In the genomic region with DNA sequence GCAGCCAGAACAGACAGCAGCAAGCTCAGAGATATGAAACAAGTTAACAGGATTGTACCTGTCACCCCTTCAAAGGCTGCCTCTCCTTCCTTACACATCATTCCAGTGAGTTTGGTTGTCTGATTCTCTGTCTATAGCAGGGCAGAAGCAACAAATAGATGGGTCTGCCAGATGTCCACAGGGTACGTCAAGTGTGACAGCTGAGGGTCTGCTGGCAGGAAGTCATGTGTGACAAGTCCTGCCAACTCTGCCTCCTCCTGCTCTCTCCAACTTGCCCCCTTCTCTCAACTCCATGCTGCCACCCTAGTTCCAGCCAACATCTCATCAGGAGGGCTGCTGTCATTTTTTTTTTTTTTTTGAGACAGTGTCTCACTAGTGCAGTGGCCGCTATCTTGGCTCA, we compare ENCODE assay signal across 20 cellular contexts.
A peak's percentile ranks its signal among the peaks of the same experiment; 100 is the strongest.
DNase-seq lines count a peak whose midpoint lies in the region; ATAC-seq, FAIRE-seq and TF ChIP-seq lines count a peak whose summit lies in the region.
"Had no signal": no experiment of that assay in that cellular context is flagged by ENCODE, and none has a peak within 500 bp of the region (broad histone marks: within the 10 kb centered on the region; RNA-seq: fewer than 3 reads in every experiment).

No MANE protein-coding gene starts in this region.

- no peak overlapping the region for H3K56ac ChIP-seq in H1 (replicated peaks; ENCODE audit: insufficient read length, low read depth, low read length)

- TF ChIP-seq CTCF in H1 (IDR thresholded peaks at IDR 0.05; ENCODE audit: control extremely low read depth in 1 of 3, insufficient read depth in 1 of 3, low read depth in 1 of 3, low read length in 3 of 3) (no peak), uterus (IDR thresholded peaks at IDR 0.05) (no peak)

- no peak overlapping the region for H2AFZ ChIP-seq in H1 (ENCODE audit: low read length)

- DNase-seq in cardiac septum (ENCODE audit: low spot score) (peak; percentile 5), right cardiac atrium (no peak), NCI-H1694 (lab: John Stamatoyannopoulos, UW) (peak; percentile 42), H1 (ENCODE audit: low read depth in 1 of 2, low spot score in 2 of 2) (no peak), G401 (ENCODE audit: low spot score) (no peak), uterus (no peak)
- DNase-seq in NK-92 treated with Interleukin-12 subunit alpha and Interleukin-12 subunit beta, amount 100 ng/mL, for 24 hours (lab: John Stamatoyannopoulos, UW) = no peak
- DNase-seq: CD4-positive, CD25-positive, alpha-beta regulatory T cell; GOT3; KBM-7; NCI-H1417 treated with DMSO at 0.1 percent for 48 hours; NCI-H1930; NCI-H748 treated with DMSO at 0.1 percent for 48 hours; T-helper 1 cell had no signal

- WGBS in right cardiac atrium = 72% methylated on average over 2 of the region's 2 CpGs
- WGBS in H1 (ENCODE audit: extremely low coverage in 1 of 2, insufficient coverage in 1 of 2, insufficient read length in 1 of 2, insufficient replicate concordance in 2 of 2, low coverage in 1 of 2, low lambda C conversion rate in 2 of 2, missing lambda C conversion rate in 1 of 2), 2 experiments = 87% methylated on average over 2 of the region's 2 CpGs; no CpG with 5 or more reads in 1 of the 2 experiments

- TF ChIP-seq POLR2A in H1 (IDR thresholded peaks at IDR 0.05; ENCODE audit: control extremely low read depth in 1 of 2, low read depth in 2 of 2, low read length in 2 of 2) (no peak), uterus (IDR thresholded peaks at IDR 0.05) (no peak)

- intact Hi-C loops in cardiac septum (cut with DNase I) = no loop called here
- intact Hi-C loops in right cardiac atrium (cut with DNase I) = no loop called here
- intact Hi-C loops in uterus (cut with DNase I; ENCODE audit: low total_unique reads) = no loop called here

- no peak overlapping the region for H3K4ac ChIP-seq in H1 (replicated peaks; ENCODE audit: insufficient read length, low read depth, low read length)

- no peak overlapping the region for H4K91ac ChIP-seq in H1 (replicated peaks; ENCODE audit: insufficient read length, low read length)

- no peak overlapping the region for H2BK120ac ChIP-seq in H1 (replicated peaks; ENCODE audit: low read depth, low read length)

- CTCF ChIA-PET in H1 (lab: Charles Lee; ENCODE audit: partially characterized antibody) = interaction anchor here (0.7 to 1.7 kb wide), 9 partner anchors 14 to 52 kb away, joined by 3 to 5 read pairs (median 3); no protein-coding TSS in a partner anchor

- no peak overlapping the region for H2BK15ac ChIP-seq in H1 (ENCODE audit: low read length)

- H3K4me1 ChIP-seq in right cardiac atrium (ENCODE audit: control insufficient read depth, insufficient read depth, low read length) (peaks cover 4% of the 10 kb centered on the region), H1 (replicated peaks in 1 of 4; ENCODE audit: control insufficient read depth in 3 of 4, insufficient read depth in 4 of 4, low read length in 3 of 4) (peaks cover 0 to 3% (median 1%) of the 10 kb centered on the region in 4 experiments; a peak in 2 of 7 replicates), uterus (no peaks in the 10 kb centered on the region)
- H3K4me1 ChIP-seq: SJSA1 had no signal

- no peak overlapping the region for H3K4me3 ChIP-seq in right cardiac atrium (ENCODE audit: low read length)
- H3K4me3 ChIP-seq in H1 (ENCODE audit: extremely low read depth in 1 of 4, insufficient read depth in 2 of 4, low read depth in 3 of 4, low read length in 4 of 4) = no peak overlapping the region
- H3K4me3 ChIP-seq in uterus = no peak overlapping the region
- H3K4me3 ChIP-seq: SJSA1 had no signal

- no peak overlapping the region for H2BK5ac ChIP-seq in H1 (ENCODE audit: low read depth, low read length)

- H3K36me3 ChIP-seq in H1 (ENCODE audit: control insufficient read depth in 2 of 4, insufficient read depth in 4 of 4, low read length in 3 of 4) (peaks cover 0 to 4% (median 0%) of the 10 kb centered on the region in 4 experiments; a peak in 1 of 8 replicates), uterus (no peaks in the 10 kb centered on the region)
- H3K36me3 ChIP-seq: SJSA1 had no signal

- H3K4me2 ChIP-seq in H1 (ENCODE audit: insufficient read depth in 1 of 2, low read depth in 2 of 2, low read length in 2 of 2) = no peak overlapping the region

- H3K14ac ChIP-seq in H1 (ENCODE audit: insufficient read length) = no peak overlapping the region

- in situ Hi-C loops in G401 (cut with HindIII; ENCODE audit: low sequenced_read_pairs) = no loop called here

- H3K23ac ChIP-seq in H1 (ENCODE audit: insufficient read length) = no peak overlapping the region

- H3K9me3 ChIP-seq in right cardiac atrium (ENCODE audit: control insufficient read depth, low read length) (no peaks in the 10 kb centered on the region), H1 (ENCODE audit: insufficient read depth in 2 of 2, low read depth in 1 of 2, low read length in 1 of 2) (no peaks in the 10 kb centered on the region), uterus (no peaks in the 10 kb centered on the region)
- H3K9me3 ChIP-seq: SJSA1 had no signal

- no peak overlapping the region for H3K18ac ChIP-seq in H1 (ENCODE audit: extremely low read depth, low read length)

- peak overlapping the region in 1 of 4 experiments; percentile 12; a peak in 1 of 7 replicates for H3K9ac ChIP-seq in H1 (replicated peaks in 1 of 4; ENCODE audit: extremely low read depth in 1 of 4, low read depth in 3 of 4, low read length in 3 of 4)

- peaks cover 6% of the 10 kb centered on the region for H3K23me2 ChIP-seq in H1 (ENCODE audit: low read depth, low read length)

- POLR2A ChIA-PET in H1 (lab: Charles Lee; ENCODE audit: partially characterized antibody) = interaction anchor here (0.6 to 4.0 kb wide), 3 partner anchors 12 to 399 kb away, joined by 3 to 37 read pairs (median 4); a partner anchor contains a TSS

- peaks cover 7% of the 10 kb centered on the region for H3K79me1 ChIP-seq in H1 (ENCODE audit: low read depth, low read length)

- no peaks in the 10 kb centered on the region for H3K27me3 ChIP-seq in right cardiac atrium (ENCODE audit: control insufficient read depth, insufficient read depth)
- H3K27me3 ChIP-seq in H1 (replicated peaks in 1 of 4; ENCODE audit: control insufficient read depth in 3 of 4, extremely low read depth in 1 of 4, insufficient read depth in 3 of 4, low read length in 3 of 4) = no peaks in the 10 kb centered on the region
- H3K27me3 ChIP-seq in uterus = no peaks in the 10 kb centered on the region
- H3K27me3 ChIP-seq: SJSA1 had no signal

- peaks cover 0 to 3% of the 10 kb centered on the region in 2 experiments for H4K20me1 ChIP-seq in H1 (replicated peaks in 1 of 2; ENCODE audit: control insufficient read depth in 1 of 2, insufficient read depth in 2 of 2, low read length in 2 of 2)

- H4K8ac ChIP-seq in H1 (ENCODE audit: extremely low read depth, insufficient read depth, low read length) = peak overlapping the region; percentile 31; the same call in 1 of the 2 replicates

- no peak overlapping the region for H3K27ac ChIP-seq in right cardiac atrium (ENCODE audit: low read length)
- no peak overlapping the region for H3K27ac ChIP-seq in H1 (ENCODE audit: low read depth, low read length)
- no peak overlapping the region for H3K27ac ChIP-seq in uterus
- H3K27ac ChIP-seq: HL-60, SJSA1 had no signal

- TF ChIP-seq RAD21 in H1 (IDR thresholded peaks at IDR 0.05 in 1 of 2, conservative IDR thresholded peaks at IDR 0.05 in 1 of 2; ENCODE audit: low read depth in 2 of 2, low read length in 2 of 2) = no peak

- no peak for ATAC-seq in right cardiac atrium
- no peak for ATAC-seq in GM18498 (IDR thresholded peaks at IDR 0.05; ENCODE audit: unreplicated experiment)
- ATAC-seq: Right ventricle myocardium inferior had no signal

- FAIRE-seq in H1 (lab: Jason Lieb, UNC) = no peak
- FAIRE-seq: A204.1, GM18507 had no signal

- no peak overlapping the region for H2AK5ac ChIP-seq in H1 (ENCODE audit: low read depth, low read length)

- no peak overlapping the region for H4K5ac ChIP-seq in H1 (ENCODE audit: insufficient read length, low read depth, low read length)

- no peak for TF ChIP-seq EP300 in H1 (IDR thresholded peaks at IDR 0.05; ENCODE audit: borderline replicate concordance in 1 of 2, low read depth in 2 of 2, low read length in 2 of 2)

- H2BK12ac ChIP-seq in H1 (ENCODE audit: low read depth, low read length) = no peak overlapping the region

- H2BK20ac ChIP-seq in H1 (ENCODE audit: low read length) = no peak overlapping the region

- peaks cover 0 to 24% of the 10 kb centered on the region in 2 experiments; a peak in 2 of 4 replicates for H3K79me2 ChIP-seq in H1 (ENCODE audit: control insufficient read depth in 1 of 2, insufficient read depth in 2 of 2, low read length in 2 of 2)

TF ChIP-seq in H1, 55 proteins besides CTCF, POLR2A, EP300 and RAD21:
- TF ChIP-seq SAP30 (IDR thresholded peaks at IDR 0.05; ENCODE audit: insufficient read depth, insufficient replicate concordance, low read length) = no peak
- TF ChIP-seq, protein P1, sequence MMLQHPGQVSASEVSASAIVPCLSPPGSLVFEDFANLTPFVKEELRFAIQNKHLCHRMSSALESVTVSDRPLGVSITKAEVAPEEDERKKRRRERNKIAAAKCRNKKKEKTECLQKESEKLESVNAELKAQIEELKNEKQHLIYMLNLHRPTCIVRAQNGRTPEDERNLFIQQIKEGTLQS (IDR thresholded peaks at IDR 0.05; ENCODE audit: insufficient read depth, low read depth, low read length) = no peak
- no peak for TF ChIP-seq POU5F1 (IDR thresholded peaks at IDR 0.05; ENCODE audit: low read depth, low read length)
- TF ChIP-seq, protein P2, sequence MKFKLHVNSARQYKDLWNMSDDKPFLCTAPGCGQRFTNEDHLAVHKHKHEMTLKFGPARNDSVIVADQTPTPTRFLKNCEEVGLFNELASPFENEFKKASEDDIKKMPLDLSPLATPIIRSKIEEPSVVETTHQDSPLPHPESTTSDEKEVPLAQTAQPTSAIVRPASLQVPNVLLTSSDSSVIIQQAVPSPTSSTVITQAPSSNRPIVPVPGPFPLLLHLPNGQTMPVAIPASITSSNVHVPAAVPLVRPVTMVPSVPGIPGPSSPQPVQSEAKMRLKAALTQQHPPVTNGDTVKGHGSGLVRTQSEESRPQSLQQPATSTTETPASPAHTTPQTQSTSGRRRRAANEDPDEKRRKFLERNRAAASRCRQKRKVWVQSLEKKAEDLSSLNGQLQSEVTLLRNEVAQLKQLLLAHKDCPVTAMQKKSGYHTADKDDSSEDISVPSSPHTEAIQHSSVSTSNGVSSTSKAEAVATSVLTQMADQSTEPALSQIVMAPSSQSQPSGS (IDR thresholded peaks at IDR 0.05; ENCODE audit: low read length) = no peak
- no peak for TF ChIP-seq YY1 (IDR thresholded peaks at IDR 0.05; ENCODE audit: low read depth, low read length)
- TF ChIP-seq PHF8 (conservative IDR thresholded peaks at IDR 0.05; ENCODE audit: low read depth, low read length) = no peak
- TF ChIP-seq RXRA (IDR thresholded peaks at IDR 0.05; ENCODE audit: insufficient read depth, low read depth, low read length) = no peak
- no peak for TF ChIP-seq TBP (IDR thresholded peaks at IDR 0.05; ENCODE audit: low read depth, low read length)

Comparison
In these comparisons a context has a peak if more than half of its experiments do, and no peak if none do; other contexts are left out.
1. DNase-seq: peak in cardiac septum (single experiment) and NCI-H1694 (single experiment); none in right cardiac atrium (0 of 3), H1 (0 of 2), NK-92 treated with Interleukin-12 subunit alpha and Interleukin-12 subunit beta, amount 100 ng/mL, for 24 hours (single experiment), G401 (single experiment) and uterus (0 of 2).